ENCODE assay signal across 19 cellular contexts in genomic region chr6:40881501-40881900, GRCh38.
"Had no signal": no experiment of that assay in that cellular context is flagged by ENCODE, and none has a peak within 500 bp of the region (broad histone marks: within the 10 kb centered on the region; RNA-seq: fewer than 3 reads in every experiment).

No MANE protein-coding gene starts in this region.

- H3K4me1 Mint-ChIP-seq: memory B cell had no signal

- DNase-seq: activated CD8-positive, alpha-beta memory T cell treated with anti-CD3 and anti-CD28 coated beads, Interleukin-2, amount 10 ng/mL, durations not matched to agents 7 days and 5 days; activated naive CD4-positive, alpha-beta T cell treated with anti-CD3 and anti-CD28 coated beads, Interleukin-2, amount 10 ng/mL, durations not matched to agents 7 days and 5 days; activated T-cell treated with anti-CD3 and anti-CD28 coated beads, Interleukin-2, amount 50 U/mL, for 24 hours; effector memory CD4-positive, alpha-beta T cell; foreskin fibroblast; glutamatergic neuron; hypothalamus; kidney; left ventricle myocardium superior; mucosa of descending colon; naive thymus-derived CD8-positive, alpha-beta T cell; sigmoid colon; stimulated activated CD4-positive, alpha-beta T cell treated with anti-CD3 and anti-CD28 coated beads, Interleukin-1b, Interleukin-23, amount 100 ng/mL, for 48 hours; stomach had no signal

- H3K27ac Mint-ChIP-seq: activated CD8-positive, alpha-beta memory T cell treated with anti-CD3 and anti-CD28 coated beads, Interleukin-2, amount 10 ng/mL, durations not matched to agents 7 days and 5 days; activated naive CD4-positive, alpha-beta T cell treated with anti-CD3 and anti-CD28 coated beads, Interleukin-2, amount 10 ng/mL, durations not matched to agents 7 days and 5 days; activated T-cell treated with anti-CD3 and anti-CD28 coated beads, Interleukin-2, amount 50 U/mL, for 24 hours; dendritic cell treated with granulocyte-macrophage colony-stimulating factor and Interleukin-4, amounts not matched to agents 40 ng/mL and 50 ng/mL, for 4 days; memory B cell; naive thymus-derived CD8-positive, alpha-beta T cell had no signal

- H3K4me3 ChIP-seq: mucosa of descending colon, sigmoid colon, stomach, thoracic aorta had no signal

- H3K36me3 Mint-ChIP-seq: activated CD8-positive, alpha-beta memory T cell treated with anti-CD3 and anti-CD28 coated beads, Interleukin-2, amount 10 ng/mL, durations not matched to agents 7 days and 5 days; activated naive CD4-positive, alpha-beta T cell treated with anti-CD3 and anti-CD28 coated beads, Interleukin-2, amount 10 ng/mL, durations not matched to agents 7 days and 5 days; memory B cell had no signal

- H3K4me1 ChIP-seq: sigmoid colon, stomach had no signal

- H3K27me3 ChIP-seq: sigmoid colon had no signal

- H3K9me3 ChIP-seq: mucosa of descending colon, thoracic aorta had no signal

- ATAC-seq: activated CD8-positive, alpha-beta memory T cell treated with anti-CD3 and anti-CD28 coated beads, Interleukin-2, amount 10 ng/mL, durations not matched to agents 7 days and 5 days; left ventricle myocardium superior; mucosa of descending colon; naive thymus-derived CD8-positive, alpha-beta T cell had no signal

- H3K36me3 ChIP-seq: sigmoid colon, stomach, thoracic aorta had no signal

- H3K27ac ChIP-seq: parathyroid adenoma, sigmoid colon, stomach, thoracic aorta had no signal

- H3K4me3 Mint-ChIP-seq: activated CD8-positive, alpha-beta memory T cell treated with anti-CD3 and anti-CD28 coated beads, Interleukin-2, amount 10 ng/mL, durations not matched to agents 7 days and 5 days; activated naive CD4-positive, alpha-beta T cell treated with anti-CD3 and anti-CD28 coated beads, Interleukin-2, amount 10 ng/mL, durations not matched to agents 7 days and 5 days; activated T-cell treated with anti-CD3 and anti-CD28 coated beads, Interleukin-2, amount 50 U/mL, for 24 hours; dendritic cell treated with granulocyte-macrophage colony-stimulating factor and Interleukin-4, amounts not matched to agents 40 ng/mL and 50 ng/mL, for 4 days; memory B cell; naive thymus-derived CD8-positive, alpha-beta T cell had no signal

- FAIRE-seq: astrocyte, kidney had no signal

- H3K9me3 Mint-ChIP-seq: activated naive CD4-positive, alpha-beta T cell treated with anti-CD3 and anti-CD28 coated beads, Interleukin-2, amount 10 ng/mL, durations not matched to agents 7 days and 5 days had no signal
